7 cellular contexts compared by ENCODE assay signal in the genomic region with DNA sequence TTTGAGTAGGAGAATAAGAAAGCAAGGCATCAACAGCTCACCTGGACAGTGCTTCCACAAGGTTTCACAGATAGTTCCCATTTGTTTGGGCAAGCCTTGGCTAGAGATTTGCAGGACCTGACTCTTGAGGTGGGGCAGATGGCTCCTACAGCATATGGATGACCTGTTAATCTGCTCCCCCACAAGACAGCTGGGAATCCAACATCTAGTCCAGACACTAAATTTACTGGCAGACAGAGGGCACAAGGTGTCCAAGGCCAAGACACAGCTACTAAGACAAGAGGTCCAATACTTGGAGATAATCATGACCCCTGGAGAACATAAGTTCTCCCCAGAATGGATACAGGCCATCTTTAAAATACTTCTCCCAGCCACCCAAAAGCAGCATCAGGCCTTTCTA. TPM values are rescaled to one million over a fixed set of nuclear protein-coding genes. Genes with fewer than 3 reads are reported as not detected.
"Had no signal": no experiment of that assay in that cellular context is flagged by ENCODE, and none has a peak within 500 bp of the region (broad histone marks: within the 10 kb centered on the region; RNA-seq: fewer than 3 reads in every experiment).

No MANE protein-coding gene starts in this region.

RNA-seq across cellular contexts. Expression of gene XCR1, which starts 23.6 kb away (rescaled TPM):
- total RNA-seq: MCF 10A, NCI-H460, OCI-LY7, Right ventricle myocardium inferior, RPMI7951, SJCRH30, SK-MEL-5 had no signal
